ENCODE assay signal across 22 cellular contexts in genomic region chr10:27723436-27723835, GRCh38. TPM values are rescaled to one million over a fixed set of nuclear protein-coding genes. Genes with fewer than 3 reads are reported as not detected.
DNase-seq lines count a peak whose midpoint lies in the region; ATAC-seq, FAIRE-seq and TF ChIP-seq lines count a peak whose summit lies in the region.
"Had no signal": no experiment of that assay in that cellular context is flagged by ENCODE, and none has a peak within 500 bp of the region (broad histone marks: within the 10 kb centered on the region; RNA-seq: fewer than 3 reads in every experiment).

No MANE protein-coding gene starts in this region.

- H3K4me1 ChIP-seq in adipocyte (ENCODE audit: control insufficient read depth, insufficient read depth, low read length) = peaks cover 23% of the 10 kb centered on the region
- peaks cover 0 to 77% (median 11%) of the 10 kb centered on the region in 4 donors for H3K4me1 ChIP-seq in tibial artery
- H3K4me1 ChIP-seq in mucosa of descending colon (ENCODE audit: low read depth) = no peaks in the 10 kb centered on the region
- H3K4me1 ChIP-seq in tibial nerve = no peaks in the 10 kb centered on the region
- H3K4me1 ChIP-seq: colonic mucosa, left ventricle myocardium inferior had no signal

- H3K4me3 ChIP-seq in adipocyte (ENCODE audit: low read length) (no peak overlapping the region), tibial artery (no peak overlapping the region), mucosa of descending colon (no peak overlapping the region), tibial nerve (no peak overlapping the region)
- H3K4me3 ChIP-seq: colonic mucosa, left ventricle myocardium inferior had no signal

- H3K9ac ChIP-seq in adipocyte (ENCODE audit: low read length) = peak overlapping the region; percentile 28

- H3K9me3 ChIP-seq in adipocyte (ENCODE audit: control insufficient read depth, low read length) (no peaks in the 10 kb centered on the region), tibial artery (no peaks in the 10 kb centered on the region), mucosa of descending colon (no peaks in the 10 kb centered on the region), tibial nerve (no peaks in the 10 kb centered on the region)
- H3K9me3 ChIP-seq: colonic mucosa, left ventricle myocardium inferior had no signal

- H3K27me3 ChIP-seq in adipocyte (replicated peaks; ENCODE audit: control insufficient read depth, insufficient read depth, low read length) (no peaks in the 10 kb centered on the region), tibial artery (no peaks in the 10 kb centered on the region), tibial nerve (no peaks in the 10 kb centered on the region)
- H3K27me3 ChIP-seq: colonic mucosa had no signal

- peak overlapping the region; percentile 71 to 85 for H3K27ac ChIP-seq in tibial artery
- H3K27ac ChIP-seq in tibial nerve = no peak overlapping the region
- H3K27ac ChIP-seq: colonic mucosa, left ventricle myocardium inferior had no signal

- intact Hi-C loops in tibial artery (cut with DNase I; ENCODE audit: low total_unique reads) = no loop called here
- intact Hi-C loops in mucosa of descending colon (cut with DNase I, micrococcal nuclease) = no loop called here

- no peak for ATAC-seq in mucosa of descending colon
- ATAC-seq: T-helper 17 cell had no signal

- FAIRE-seq in GM19239 (lab: Jason Lieb, UNC) = no peak

- DNase-seq in GM03348 (ENCODE audit: low spot score) (peak; percentile 74), adipocyte (ENCODE audit: low read depth) (peak; percentile 92), fibroblast of the conjunctiva (ENCODE audit: low read depth) (peak; percentile 84), tibial artery (no peak), HT-29 (ENCODE audit: low spot score) (no peak), mucosa of descending colon (no peak), GM19239 (ENCODE audit: insufficient read length, low spot score) (no peak), tibial nerve (ENCODE audit: low spot score in 2 of 2) (no peak)
- DNase-seq: activated CD4-positive, alpha-beta memory T cell treated with anti-CD3 and anti-CD28 coated beads, Interleukin-2, amount 10 ng/mL, durations not matched to agents 7 days and 5 days; activated naive CD4-positive, alpha-beta T cell treated with anti-CD3 and anti-CD28 coated beads, Interleukin-2, amount 50 U/mL, for 16 hours; activated T-cell treated with anti-CD3 and anti-CD28 coated beads, Interleukin-2, amount 50 U/mL, for 48 hours; CD4-positive, CD25-positive, alpha-beta regulatory T cell; colonic mucosa; Kasumi-1; left ventricle myocardium inferior; NCI-H1436 treated with DMSO at 0.1 percent for 48 hours; NCI-H748 treated with DMSO at 0.1 percent for 48 hours; OCI-M1; SHP77 treated with DMSO at 0.1 percent for 48 hours; stimulated activated CD4-positive, alpha-beta T cell treated with anti-CD3 and anti-CD28 coated beads, Interleukin-2, amount 100 ng/mL, for 48 hours; T-helper 17 cell had no signal

- TF ChIP-seq EP300 in tibial nerve (IDR thresholded peaks at IDR 0.05) = no peak

- TF ChIP-seq POLR2A in tibial nerve (IDR thresholded peaks at IDR 0.05) = no peak

- TF ChIP-seq CTCF in tibial artery (IDR thresholded peaks at IDR 0.05) (no peak), mucosa of descending colon (IDR thresholded peaks at IDR 0.05) (no peak), tibial nerve (IDR thresholded peaks at IDR 0.05) (no peak)

- H3K36me3 ChIP-seq in adipocyte (ENCODE audit: control insufficient read depth, insufficient read depth, low read length, severe bottlenecking) (no peaks in the 10 kb centered on the region), tibial artery (no peaks in the 10 kb centered on the region), mucosa of descending colon (ENCODE audit: low read depth) (no peaks in the 10 kb centered on the region), tibial nerve (no peaks in the 10 kb centered on the region)
- H3K36me3 ChIP-seq: colonic mucosa, left ventricle myocardium inferior had no signal

RNA-seq across cellular contexts. Expression of gene MKX, which starts 22.2 kb away (rescaled TPM):
- not detected in 2 replicates for total RNA-seq in HT-29 (2014; rRNA removed; shearing (Covaris generic))
- total RNA-seq in mucosa of descending colon (1 to 10 TPM in 2 of 3 donors, under 1 TPM in 1; 0.26 to 4.2 (median 1.2) TPM), tibial nerve (1 to 10 TPM in 2 of 4 donors, under 1 TPM in 2; 0.63 to 1.2 (median 1.0) TPM)
- total RNA-seq: CD4-positive, CD25-positive, alpha-beta regulatory T cell; glomerular endothelial cell; T-helper 17 cell had no signal

Comparison
In these comparisons a context has a peak if more than half of its experiments do, and no peak if none do; other contexts are left out.
1. DNase-seq: peak in GM03348 (single experiment), adipocyte (single experiment) and fibroblast of the conjunctiva (single experiment); none in tibial artery (0 of 2), HT-29 (single experiment), mucosa of descending colon (0 of 3), GM19239 (single experiment) and tibial nerve (0 of 2).
2. H3K27ac ChIP-seq: peak in tibial artery (2 of 2); none in tibial nerve (0 of 4).